In genomic region chr5:134873987-134874830, GRCh38 we compare ENCODE assay signal across 8 cellular contexts. TPM values are rescaled to one million over a fixed set of nuclear protein-coding genes. Genes with fewer than 3 reads are reported as not detected.
DNase-seq lines count a peak whose midpoint lies in the region; ATAC-seq and TF ChIP-seq lines count a peak whose summit lies in the region.

Gene TXNDC15, plus strand, starts transcription at chr5:134874371. Its CDS starts 57 bp downstream, at chr5:134874428.

- H3K4me3 ChIP-seq in AG10803 (ENCODE audit: low read length) (peak within 1 kb of the TSS; percentile 85), left lung (peak within 1 kb of the TSS; percentile 87 to 91)

- H3K27me3 Mint-ChIP-seq in dendritic cell treated with granulocyte-macrophage colony-stimulating factor and Interleukin-4, amounts not matched to agents 40 ng/mL and 50 ng/mL, for 4 days = no peaks in the 10 kb centered on the region

- no peaks in the 10 kb centered on the region for H3K27me3 ChIP-seq in left lung

- TF ChIP-seq CTCF in AG10803 (conservative IDR thresholded peaks at IDR 0.05; ENCODE audit: low read length) (no peak), left lung (IDR thresholded peaks at IDR 0.05) (no peak)

- H3K4me1 Mint-ChIP-seq in dendritic cell treated with granulocyte-macrophage colony-stimulating factor and Interleukin-4, amounts not matched to agents 40 ng/mL and 50 ng/mL, for 4 days (ENCODE audit: low read depth) = peaks cover 35% of the 10 kb centered on the region

- H3K9me3 Mint-ChIP-seq in dendritic cell treated with granulocyte-macrophage colony-stimulating factor and Interleukin-4, amounts not matched to agents 40 ng/mL and 50 ng/mL, for 4 days = no peaks in the 10 kb centered on the region

- H3K27ac Mint-ChIP-seq in dendritic cell treated with granulocyte-macrophage colony-stimulating factor and Interleukin-4, amounts not matched to agents 40 ng/mL and 50 ng/mL, for 4 days = peak within 1 kb of the TSS; percentile 97

- no peaks in the 10 kb centered on the region for H3K36me3 ChIP-seq in left lung

- peak within 1 kb of the TSS; percentile 90 to 98 for H3K27ac ChIP-seq in left lung

- DNase-seq in AG10803 (ENCODE audit: low read depth) (peak; percentile 86), NCI-H524 (lab: John Stamatoyannopoulos, UW) (peak; percentile 44 to 77), left lung (peak; percentile 90 to 99)
- peak; percentile 77 for DNase-seq in activated CD4-positive, alpha-beta T cell treated with anti-CD3 and anti-CD28 coated beads, Interleukin-2, amount 50 U/mL, for 1 hour
- peak; percentile 71 to 75 for DNase-seq in stimulated activated CD4-positive, alpha-beta T cell treated with anti-CD3 and anti-CD28 coated beads, Interleukin-2, amount 100 ng/mL, for 48 hours

- peak within 1 kb of the TSS; percentile 97 for H3K4me3 Mint-ChIP-seq in dendritic cell treated with granulocyte-macrophage colony-stimulating factor and Interleukin-4, amounts not matched to agents 40 ng/mL and 50 ng/mL, for 4 days

- H3K9me3 ChIP-seq in left lung = no peaks in the 10 kb centered on the region

- peaks cover 12 to 41% of the 10 kb centered on the region in 2 donors for H3K4me1 ChIP-seq in left lung

- ATAC-seq in GM19023 (IDR thresholded peaks at IDR 0.05; ENCODE audit: unreplicated experiment) = peak; percentile 83
- ATAC-seq in HG03280 (IDR thresholded peaks at IDR 0.05; ENCODE audit: unreplicated experiment) = peak; percentile 79
- ATAC-seq in left lung = peak; percentile 96

- intact Hi-C loops in dendritic cell treated with granulocyte-macrophage colony-stimulating factor and Interleukin-4, amounts not matched to agents 40 ng/mL and 50 ng/mL, for 4 days (cut with micrococcal nuclease) = loop anchor here (1.0 to 2.0 kb wide), 2 partner anchors 29 to 31 kb away; partner anchors contain the start of genes C5orf24 and PCBD2
- intact Hi-C loops in left lung (cut with DNase I) = no loop called here

- H3K36me3 Mint-ChIP-seq in dendritic cell treated with granulocyte-macrophage colony-stimulating factor and Interleukin-4, amounts not matched to agents 40 ng/mL and 50 ng/mL, for 4 days (ENCODE audit: low read depth) = peaks cover 40% of the 10 kb centered on the region

RNA-seq across cellular contexts. Expression of gene TXNDC15, which starts in this region (rescaled TPM):
- total RNA-seq in left lung = 10 to 100 TPM; 61.9 to 78.2 TPM

Comparison
In these comparisons a context has a peak if more than half of its experiments do, and no peak if none do; other contexts are left out.
1. Peak in every context shown above with its lines: DNase-seq, ATAC-seq, H3K4me3 ChIP-seq and H3K27ac ChIP-seq.